ENCODE assay signal across 8 cellular contexts in genomic region chr13:30307966-30308290, GRCh38. TPM values are rescaled to one million over a fixed set of nuclear protein-coding genes. Genes with fewer than 3 reads are reported as not detected.
DNase-seq lines count a peak whose midpoint lies in the region; ATAC-seq and TF ChIP-seq lines count a peak whose summit lies in the region.

No MANE protein-coding gene starts in this region.

- H3K4me1 ChIP-seq in iPS DF 6.9 (ENCODE audit: control insufficient read depth, insufficient read depth, low read length): no peaks in the 10 kb centered on the region

- peak overlapping the region; percentile 90 for H3K4me3 Mint-ChIP-seq in activated B cell treated with CpG ODN at 0.5 μM for 24 hours
- peak overlapping the region; percentile 86 for H3K4me3 Mint-ChIP-seq in stimulated activated memory B cell treated with anti-CD40 and anti-IgM and Interleukin-4, amounts not matched to agents 10 μg/mL and 1 μg/mL and 100 μg/mL, for 72 hours

- H3K9me3 Mint-ChIP-seq in activated B cell treated with CpG ODN at 0.5 μM for 24 hours: no peaks in the 10 kb centered on the region
- H3K9me3 Mint-ChIP-seq in stimulated activated memory B cell treated with anti-CD40 and anti-IgM and Interleukin-4, amounts not matched to agents 10 μg/mL and 1 μg/mL and 100 μg/mL, for 72 hours: no peaks in the 10 kb centered on the region

- CTCF ChIA-PET in activated B cell treated with CpG ODN at 0.5 μM for 24 hours (lab: Charles Lee): interaction anchor here (2.1 kb wide), 1 partner anchor 100 kb away, joined by 5 read pairs; no protein-coding TSS in a partner anchor

- POLR2A ChIA-PET in activated B cell treated with CpG ODN at 0.5 μM for 24 hours (lab: Charles Lee): interaction anchor here (0.7 to 4.6 kb wide), 13 partner anchors 9 to 309 kb away, joined by 3 to 28 read pairs (median 10); partner anchors contain the start of genes HMGB1 and USPL1

- no peak for ATAC-seq in activated B cell treated with CpG ODN at 0.5 μM for 24 hours (ENCODE audit: low read depth)
- ATAC-seq in stimulated activated memory B cell treated with anti-CD40 and anti-IgM and Interleukin-4, amounts not matched to agents 10 μg/mL and 1 μg/mL and 100 μg/mL, for 72 hours: no peak
- no peak for ATAC-seq in HG03039 (IDR thresholded peaks at IDR 0.05; ENCODE audit: unreplicated experiment)
- no peak for ATAC-seq in HG03469 (IDR thresholded peaks at IDR 0.05; ENCODE audit: unreplicated experiment)
- no peak for ATAC-seq in GM19328 (IDR thresholded peaks at IDR 0.05; ENCODE audit: unreplicated experiment)

- no peak overlapping the region for H3K27ac ChIP-seq in iPS DF 6.9 (ENCODE audit: low read length)

- intact Hi-C loops in activated B cell treated with CpG ODN at 0.5 μM for 24 hours (cut with micrococcal nuclease): loop anchor here (1.0 to 5.0 kb wide), 9 partner anchors 63 to 854 kb away; partner anchors contain the start of genes HMGB1, HSPH1, SLC7A1 and UBL3

- H3K9me3 ChIP-seq in iPS DF 6.9 (ENCODE audit: control insufficient read depth, insufficient read depth, low read length): no peaks in the 10 kb centered on the region

- H3K4me3 ChIP-seq in iPS DF 6.9 (ENCODE audit: low read length): peak overlapping the region; percentile 96; the same call in 1 of the 2 replicates

- peak overlapping the region; percentile 85 for H3K27ac Mint-ChIP-seq in activated B cell treated with CpG ODN at 0.5 μM for 24 hours
- peak overlapping the region; percentile 91 for H3K27ac Mint-ChIP-seq in stimulated activated memory B cell treated with anti-CD40 and anti-IgM and Interleukin-4, amounts not matched to agents 10 μg/mL and 1 μg/mL and 100 μg/mL, for 72 hours

- no peaks in the 10 kb centered on the region for H3K36me3 Mint-ChIP-seq in activated B cell treated with CpG ODN at 0.5 μM for 24 hours (ENCODE audit: low read depth)
- no peaks in the 10 kb centered on the region for H3K36me3 Mint-ChIP-seq in stimulated activated memory B cell treated with anti-CD40 and anti-IgM and Interleukin-4, amounts not matched to agents 10 μg/mL and 1 μg/mL and 100 μg/mL, for 72 hours

- no CpG with 5 or more reads among the region's 8 CpGs for WGBS in iPS DF 6.9 (ENCODE audit: insufficient coverage, insufficient read length)

- H3K36me3 ChIP-seq in iPS DF 6.9 (ENCODE audit: control insufficient read depth, insufficient read depth, low read length): no peaks in the 10 kb centered on the region; the same call in 1 of the 2 replicates

- H3K27me3 Mint-ChIP-seq in activated B cell treated with CpG ODN at 0.5 μM for 24 hours: no peaks in the 10 kb centered on the region
- H3K27me3 Mint-ChIP-seq in stimulated activated memory B cell treated with anti-CD40 and anti-IgM and Interleukin-4, amounts not matched to agents 10 μg/mL and 1 μg/mL and 100 μg/mL, for 72 hours: no peaks in the 10 kb centered on the region

- TF ChIP-seq CTCF in activated B cell treated with CpG ODN at 0.5 μM for 24 hours (IDR thresholded peaks at IDR 0.05): no peak

- H3K4me1 Mint-ChIP-seq in activated B cell treated with CpG ODN at 0.5 μM for 24 hours: peaks cover 64% of the 10 kb centered on the region
- peaks cover 47% of the 10 kb centered on the region for H3K4me1 Mint-ChIP-seq in stimulated activated memory B cell treated with anti-CD40 and anti-IgM and Interleukin-4, amounts not matched to agents 10 μg/mL and 1 μg/mL and 100 μg/mL, for 72 hours

- H3K27me3 ChIP-seq in iPS DF 6.9 (ENCODE audit: control insufficient read depth, insufficient read depth, low read length): no peaks in the 10 kb centered on the region

- peak; percentile 43 for DNase-seq in DMS53 (lab: John Stamatoyannopoulos, UW)
- DNase-seq in DMS53 treated with DMSO at 0.1 percent for 48 hours (lab: John Stamatoyannopoulos, UW; ENCODE audit: unreplicated experiment): no peak
- DNase-seq in activated B cell treated with CpG ODN at 0.5 μM for 24 hours: no peak
- no peak for DNase-seq in iPS DF 6.9 (ENCODE audit: low read depth, low spot score)

RNA-seq across cellular contexts. Expression of gene KATNAL1, which starts 0.6 kb away (rescaled TPM):
- 11.6 and 13.4 TPM in 2 replicates for total RNA-seq in activated B cell treated with CpG ODN at 0.5 μM for 24 hours
